29 cellular contexts compared by ENCODE assay signal in the genomic region with DNA sequence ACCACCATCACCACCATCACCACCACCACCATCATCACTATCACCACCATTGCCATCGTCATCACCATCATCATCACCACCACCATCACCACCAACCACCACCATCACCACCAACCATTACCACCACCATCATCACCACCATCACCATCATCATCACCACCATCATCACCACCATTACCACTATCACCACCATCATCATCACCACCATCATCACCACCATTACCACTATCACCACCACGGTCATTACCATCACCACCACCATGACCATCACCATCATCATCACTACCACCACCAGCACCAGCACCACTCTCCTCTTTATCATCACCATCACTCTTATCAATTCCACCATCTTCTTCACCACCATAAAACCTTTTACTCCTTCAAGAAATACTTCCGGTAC. TPM values are rescaled to one million over a fixed set of nuclear protein-coding genes. Genes with fewer than 3 reads are reported as not detected.
DNase-seq lines count a peak whose midpoint lies in the region; ATAC-seq, FAIRE-seq and TF ChIP-seq lines count a peak whose summit lies in the region.
"Had no signal": no experiment of that assay in that cellular context is flagged by ENCODE, and none has a peak within 500 bp of the region (broad histone marks: within the 10 kb centered on the region; RNA-seq: fewer than 3 reads in every experiment).

No MANE protein-coding gene starts in this region.

- no peak for DNase-seq in H1 (ENCODE audit: low read depth in 1 of 2, low spot score in 2 of 2)
- no peak for DNase-seq in trophoblast cell
- no peak for DNase-seq in SK-N-DZ (ENCODE audit: low spot score)
- DNase-seq: 8988T; ACHN; BE2C; C1 segment of cervical spinal cord; CD4-positive, alpha-beta memory T cell; CD4-positive, CD25-positive, alpha-beta regulatory T cell; CD8-positive, alpha-beta memory T cell; COR-L47; DMS 273 treated with DMSO at 0.1 percent for 48 hours; DMS153; DMS53; DMS79; DND-41; EL; GDM1 had no signal

- H2BK120ac ChIP-seq in H1 (replicated peaks; ENCODE audit: low read depth, low read length), result no peak overlapping the region
- H2BK120ac ChIP-seq in trophoblast cell (ENCODE audit: insufficient read depth, low read length, poor library complexity), result no peak overlapping the region

- no peak for TF ChIP-seq EP300 in H1 (IDR thresholded peaks at IDR 0.05; ENCODE audit: borderline replicate concordance in 1 of 2, low read depth in 2 of 2, low read length in 2 of 2)

- peaks cover 25% of the 10 kb centered on the region for H3K23me2 ChIP-seq in H1 (ENCODE audit: low read depth, low read length)

- WGBS in H1 (ENCODE audit: extremely low coverage in 1 of 2, insufficient coverage in 1 of 2, insufficient read length in 1 of 2, insufficient replicate concordance in 2 of 2, low coverage in 1 of 2, low lambda C conversion rate in 2 of 2, missing lambda C conversion rate in 1 of 2), 2 experiments, result 92% methylated on average over 3 of the region's 3 CpGs; no CpG with 5 or more reads in 1 of the 2 experiments
- WGBS in trophoblast cell (ENCODE audit: extremely low coverage, insufficient coverage, insufficient read length), result no CpG with 5 or more reads among the region's 3 CpGs

- H3K18ac ChIP-seq in H1 (ENCODE audit: extremely low read depth, low read length) (no peak overlapping the region), trophoblast cell (ENCODE audit: low read length) (no peak overlapping the region)

- H4K91ac ChIP-seq in H1 (replicated peaks; ENCODE audit: insufficient read length, low read length) (no peak overlapping the region), trophoblast cell (ENCODE audit: low read depth, low read length) (no peak overlapping the region)

- TF ChIP-seq RAD21 in H1 (IDR thresholded peaks at IDR 0.05 in 1 of 2, conservative IDR thresholded peaks at IDR 0.05 in 1 of 2; ENCODE audit: low read depth in 2 of 2, low read length in 2 of 2), result no peak

- H2BK5ac ChIP-seq in H1 (ENCODE audit: low read depth, low read length) (no peak overlapping the region), trophoblast cell (ENCODE audit: low read depth, low read length, poor library complexity) (no peak overlapping the region)

- no peak overlapping the region for H2BK15ac ChIP-seq in H1 (ENCODE audit: low read length)

- H4K12ac ChIP-seq in trophoblast cell (ENCODE audit: low read depth, low read length), result no peak overlapping the region

- no peak overlapping the region for H4K5ac ChIP-seq in H1 (ENCODE audit: insufficient read length, low read depth, low read length)

- H3K4ac ChIP-seq in H1 (replicated peaks; ENCODE audit: insufficient read length, low read depth, low read length), result no peak overlapping the region
- no peak overlapping the region for H3K4ac ChIP-seq in trophoblast cell (ENCODE audit: low read depth, low read length)

- H3K4me1 ChIP-seq in HEK293 (ENCODE audit: control insufficient read depth, insufficient read depth, low read length) (no peaks in the 10 kb centered on the region), H1 (replicated peaks in 1 of 4; ENCODE audit: control insufficient read depth in 3 of 4, insufficient read depth in 4 of 4, low read length in 3 of 4) (peaks cover 0 to 12% (median 5%) of the 10 kb centered on the region in 4 experiments; a peak in 3 of 7 replicates), trophoblast cell (ENCODE audit: control insufficient read depth in 1 of 2, insufficient read depth in 2 of 2, low read length in 2 of 2) (peaks cover 7 to 8% of the 10 kb centered on the region in 2 experiments)
- H3K4me1 ChIP-seq: BE2C, BLaER1 had no signal

- H4K8ac ChIP-seq in H1 (ENCODE audit: extremely low read depth, insufficient read depth, low read length) (no peak overlapping the region), trophoblast cell (ENCODE audit: low read depth, low read length) (no peak overlapping the region)

- H2BK20ac ChIP-seq in H1 (ENCODE audit: low read length), result no peak overlapping the region

- H3K4me2 ChIP-seq in H1 (ENCODE audit: insufficient read depth in 1 of 2, low read depth in 2 of 2, low read length in 2 of 2), result no peak overlapping the region; a peak in 1 of 4 replicates
- no peak overlapping the region for H3K4me2 ChIP-seq in trophoblast cell (ENCODE audit: low read length)
- H3K4me2 ChIP-seq: BLaER1 had no signal

- POLR2A ChIA-PET in HEK293 (lab: Yijun Ruan, JAX) (no interaction called here), H1 (lab: Charles Lee; ENCODE audit: partially characterized antibody) (interaction anchor here (1.7 kb wide), 1 partner anchor 11 kb away, joined by 3 read pairs; no protein-coding TSS in a partner anchor)

- no peaks in the 10 kb centered on the region for H3K9me3 ChIP-seq in HEK293 (ENCODE audit: control insufficient read depth, insufficient read depth, low read depth, low read length)
- H3K9me3 ChIP-seq in H1 (ENCODE audit: insufficient read depth in 2 of 2, low read depth in 1 of 2, low read length in 1 of 2), result peaks cover 2 to 4% of the 10 kb centered on the region in 2 experiments; a peak in 2 of 4 replicates
- H3K9me3 ChIP-seq in trophoblast cell (ENCODE audit: insufficient read depth, low read depth, low read length), result peaks cover 15% of the 10 kb centered on the region
- H3K9me3 ChIP-seq: BE2C had no signal

- H3K79me2 ChIP-seq in H1 (ENCODE audit: control insufficient read depth in 1 of 2, insufficient read depth in 2 of 2, low read length in 2 of 2), result no peaks in the 10 kb centered on the region
- H3K79me2 ChIP-seq in trophoblast cell (ENCODE audit: control insufficient read depth, insufficient read depth, low read length, poor library complexity), result no peaks in the 10 kb centered on the region

- H3K79me1 ChIP-seq in H1 (ENCODE audit: low read depth, low read length) (no peaks in the 10 kb centered on the region), trophoblast cell (ENCODE audit: low read length) (no peaks in the 10 kb centered on the region)

- H3K9ac ChIP-seq in H1 (replicated peaks in 1 of 4; ENCODE audit: extremely low read depth in 1 of 4, low read depth in 3 of 4, low read length in 3 of 4) (no peak overlapping the region), trophoblast cell (ENCODE audit: low read length) (no peak overlapping the region)
- H3K9ac ChIP-seq: BLaER1 had no signal

- no peak for ATAC-seq in HG02642 (IDR thresholded peaks at IDR 0.05; ENCODE audit: poor library complexity, unreplicated experiment)
- ATAC-seq: GM12878 had no signal

- H3K56ac ChIP-seq in H1 (replicated peaks; ENCODE audit: insufficient read length, low read depth, low read length), result peak overlapping the region; percentile 7

- TF ChIP-seq CTCF in HEK293 (tag by site-specific recombination; IDR thresholded peaks at IDR 0.05), result no peak
- no peak for TF ChIP-seq CTCF in H1 (IDR thresholded peaks at IDR 0.05; ENCODE audit: control extremely low read depth in 1 of 3, insufficient read depth in 1 of 3, low read depth in 1 of 3, low read length in 3 of 3)

- H2BK12ac ChIP-seq in H1 (ENCODE audit: low read depth, low read length) (no peak overlapping the region), trophoblast cell (ENCODE audit: low read length) (no peak overlapping the region)

- H3K27ac ChIP-seq in HEK293 (ENCODE audit: extremely low read depth, low read depth, low read length) (no peak overlapping the region), H1 (ENCODE audit: low read depth, low read length) (no peak overlapping the region), trophoblast cell (ENCODE audit: low read depth, low read length) (no peak overlapping the region)
- H3K27ac ChIP-seq: BLaER1 had no signal

- H3K27me3 ChIP-seq in H1 (replicated peaks in 1 of 4; ENCODE audit: control insufficient read depth in 3 of 4, extremely low read depth in 1 of 4, insufficient read depth in 3 of 4, low read length in 3 of 4), result peaks cover 10 to 33% (median 21%) of the 10 kb centered on the region in 4 experiments
- peaks cover 33% of the 10 kb centered on the region for H3K27me3 ChIP-seq in trophoblast cell (ENCODE audit: insufficient read depth, low read length)

- H2AFZ ChIP-seq in H1 (ENCODE audit: low read length) (no peak overlapping the region), trophoblast cell (ENCODE audit: insufficient read depth, low read length, poor library complexity) (no peak overlapping the region)

- FAIRE-seq in H1 (lab: Jason Lieb, UNC), result no peak
- FAIRE-seq: A204.1, GM12878, GM12892, GM18507 had no signal

- CTCF ChIA-PET in HEK293 (lab: Yijun Ruan, JAX) (no interaction called here), H1 (lab: Charles Lee; ENCODE audit: partially characterized antibody) (no interaction called here)

- peaks cover 0 to 7% of the 10 kb centered on the region in 2 experiments for H4K20me1 ChIP-seq in H1 (replicated peaks in 1 of 2; ENCODE audit: control insufficient read depth in 1 of 2, insufficient read depth in 2 of 2, low read length in 2 of 2)
- H4K20me1 ChIP-seq: BLaER1 had no signal

- H3K4me3 ChIP-seq in HEK293 (ENCODE audit: low read depth, low read length) (no peak overlapping the region), H1 (ENCODE audit: extremely low read depth in 1 of 4, insufficient read depth in 2 of 4, low read depth in 3 of 4, low read length in 4 of 4) (no peak overlapping the region), trophoblast cell (ENCODE audit: low read depth, low read length) (peak overlapping the region; percentile 21)
- H3K4me3 ChIP-seq: BLaER1, GM12878 had no signal

- no peak overlapping the region for H3K23ac ChIP-seq in H1 (ENCODE audit: insufficient read length)
- no peak overlapping the region for H3K23ac ChIP-seq in trophoblast cell (ENCODE audit: low read length)

- H2AK5ac ChIP-seq in H1 (ENCODE audit: low read depth, low read length), result no peak overlapping the region
- H2AK5ac ChIP-seq in trophoblast cell (ENCODE audit: low read length), result no peak overlapping the region

- H3K36me3 ChIP-seq in HEK293 (ENCODE audit: control insufficient read depth in 2 of 2, insufficient read depth in 1 of 2, low read length in 2 of 2), result no peaks in the 10 kb centered on the region
- H3K36me3 ChIP-seq in H1 (ENCODE audit: control insufficient read depth in 2 of 4, insufficient read depth in 4 of 4, low read length in 3 of 4), result no peaks in the 10 kb centered on the region
- no peaks in the 10 kb centered on the region for H3K36me3 ChIP-seq in trophoblast cell (ENCODE audit: control insufficient read depth in 1 of 2, insufficient read depth in 2 of 2, low read length in 2 of 2)
- H3K36me3 ChIP-seq: BE2C, BLaER1 had no signal

- no peak overlapping the region for H3K14ac ChIP-seq in H1 (ENCODE audit: insufficient read length)
- H3K14ac ChIP-seq in trophoblast cell (ENCODE audit: low read length), result no peak overlapping the region

- TF ChIP-seq POLR2A in H1 (IDR thresholded peaks at IDR 0.05; ENCODE audit: control extremely low read depth in 1 of 2, low read depth in 2 of 2, low read length in 2 of 2), result no peak

RNA-seq across cellular contexts. Expression of a gene that starts 1.1 kb away (rescaled TPM):
- 1.6 TPM in 2 replicates for total RNA-seq in H1 (2021; fragmentation: NEBNext Ultra II Directional; extraction: Animal tissue kit (Norgen Biotek cat#: 25700))
- polyA plus RNA-seq in H1 (2011; rRNA removed), result 2.9 and 5.4 TPM in 2 replicates
- polyA plus RNA-seq in H1 (2011; cell fraction: cytosol; rRNA removed), result 4.3 TPM
- 4.4 TPM for polyA plus RNA-seq in H1 (2011; cell fraction: nucleus; rRNA removed)
- 1.0 to 3.6 TPM (median 2.7 TPM) in 4 replicates for polyA plus RNA-seq in H1 (2012, experiment 1 of 2)
- polyA plus RNA-seq in H1 (2012, experiment 2 of 2), result 1.5 TPM
- polyA plus RNA-seq in H1 (2013, experiment 1 of 2), result 0.55 TPM
- polyA plus RNA-seq in H1 (2013, experiment 2 of 2), result 0.70 TPM
- polyA minus RNA-seq in H1 (2011; rRNA and poly(A)+ RNA removed), result 0.19 and 0.80 TPM in 2 replicates
- polyA minus RNA-seq in H1 (2011; cell fraction: cytosol; rRNA and poly(A)+ RNA removed), result not detected
- not detected for polyA minus RNA-seq in H1 (2011; cell fraction: nucleus; rRNA and poly(A)+ RNA removed)
- polyA plus RNA-seq in trophoblast cell (2013), result not detected in 2 replicates
- polyA plus RNA-seq in SK-N-DZ (2014; cell fraction: cytosol; rRNA removed), result not detected in 2 replicates
- not detected in 2 replicates for polyA plus RNA-seq in SK-N-DZ (2014; cell fraction: nucleus; rRNA removed)
- total RNA-seq: CD4-positive, alpha-beta memory T cell; CD4-positive, CD25-positive, alpha-beta regulatory T cell; CD8-positive, alpha-beta memory T cell; Daoy; G401; GM12878 had no signal
- polyA plus RNA-seq: AG04450; CD14-positive monocyte; CD4-positive, alpha-beta memory T cell; CD4-positive, CD25-positive, alpha-beta regulatory T cell; CD8-positive, alpha-beta memory T cell; GM12878 had no signal

RNA-seq across cellular contexts. Expression of a gene that starts 30.0 kb away (rescaled TPM):
- 56.0 and 56.7 TPM in 2 replicates for total RNA-seq in H1 (2021; fragmentation: NEBNext Ultra II Directional; extraction: Animal tissue kit (Norgen Biotek cat#: 25700))
- polyA plus RNA-seq in H1 (2011; rRNA removed), result 85.2 and 129 TPM in 2 replicates
- polyA plus RNA-seq in H1 (2011; cell fraction: cytosol; rRNA removed), result 107 TPM
- 221 TPM for polyA plus RNA-seq in H1 (2011; cell fraction: nucleus; rRNA removed)
- 36.6 to 55.9 TPM (median 47.9 TPM) in 4 replicates for polyA plus RNA-seq in H1 (2012, experiment 1 of 2)
- polyA plus RNA-seq in H1 (2012, experiment 2 of 2), result 42.3 TPM
- polyA plus RNA-seq in H1 (2013, experiment 1 of 2), result 45.4 TPM
- polyA plus RNA-seq in H1 (2013, experiment 2 of 2), result 41.7 TPM
- polyA minus RNA-seq in H1 (2011; rRNA and poly(A)+ RNA removed), result 89.6 and 106 TPM in 2 replicates
- 58.5 TPM for polyA minus RNA-seq in H1 (2011; cell fraction: cytosol; rRNA and poly(A)+ RNA removed)
- polyA minus RNA-seq in H1 (2011; cell fraction: nucleus; rRNA and poly(A)+ RNA removed), result 110 TPM
- 21.8 and 25.3 TPM in 2 replicates for polyA plus RNA-seq in trophoblast cell (2013)
- polyA plus RNA-seq in SK-N-DZ (2014; cell fraction: cytosol; rRNA removed), result 23.9 and 309 TPM in 2 replicates
- polyA plus RNA-seq in SK-N-DZ (2014; cell fraction: nucleus; rRNA removed), result 56.3 and 63.4 TPM in 2 replicates
